Comparison of ENCODE assay signal across 11 cellular contexts in genomic region chr13:50842711-50843255, GRCh38. TPM values are rescaled to one million over a fixed set of nuclear protein-coding genes. Genes with fewer than 3 reads are reported as not detected.
DNase-seq lines count a peak whose midpoint lies in the region; ATAC-seq and TF ChIP-seq lines count a peak whose summit lies in the region.
"Had no signal": no experiment of that assay in that cellular context is flagged by ENCODE, and none has a peak within 500 bp of the region (broad histone marks: within the 10 kb centered on the region; RNA-seq: fewer than 3 reads in every experiment).

No MANE protein-coding gene starts in this region.

- no peak overlapping the region for H2BK12ac ChIP-seq in H9 (ENCODE audit: insufficient read length, low read depth, low read length)

- peaks cover 2% of the 10 kb centered on the region; the same call in 1 of the 2 replicates for H3K27me3 ChIP-seq in H9 (ENCODE audit: insufficient read depth, low read length)

- H2BK120ac ChIP-seq in H9 (ENCODE audit: low read depth, low read length, poor library complexity, severe bottlenecking), result no peak overlapping the region

- no peaks in the 10 kb centered on the region for H3K9me3 ChIP-seq in H9 (ENCODE audit: control insufficient read depth, low read depth, low read length)
- H3K9me3 ChIP-seq in iPS-18c (ENCODE audit: control insufficient read depth, insufficient read depth, low read length), result no peaks in the 10 kb centered on the region

- POLR2A ChIA-PET in activated B cell treated with CpG ODN at 0.5 μM for 24 hours (lab: Charles Lee), result interaction anchor here (0.6 kb wide), 1 partner anchor 86 kb away, joined by 4 read pairs; no protein-coding TSS in a partner anchor

- H3K9me3 Mint-ChIP-seq in H9 (no peaks in the 10 kb centered on the region; a peak in 1 of 5 replicates), activated B cell treated with CpG ODN at 0.5 μM for 24 hours (no peaks in the 10 kb centered on the region)
- H3K9me3 Mint-ChIP-seq: stimulated activated effector memory CD8-positive, alpha-beta T cell treated with anti-CD3 and anti-CD28 coated beads, Interleukin-12 subunit alpha, Interleukin-12 subunit beta, amount 100 ng/mL, for 72 hours had no signal

- H3K79me1 ChIP-seq in H9 (ENCODE audit: insufficient read depth, low read depth, low read length, poor library complexity, severe bottlenecking), result no peaks in the 10 kb centered on the region

- no peak overlapping the region for H3T11ph ChIP-seq in H9 (ENCODE audit: low read length)

- H4K20me1 ChIP-seq in H9 (ENCODE audit: control insufficient read depth, insufficient read depth, insufficient read length), result no peaks in the 10 kb centered on the region

- peak overlapping the region; percentile 3 for H3K9ac ChIP-seq in H9 (ENCODE audit: extremely low read depth, insufficient read length, low read length)

- peak; percentile 21 for ATAC-seq in activated B cell treated with CpG ODN at 0.5 μM for 24 hours (ENCODE audit: low read depth)
- ATAC-seq in HG02884 (IDR thresholded peaks at IDR 0.05; ENCODE audit: unreplicated experiment), result no peak
- ATAC-seq: stimulated activated effector memory CD8-positive, alpha-beta T cell treated with anti-CD3 and anti-CD28 coated beads, Interleukin-12 subunit alpha, Interleukin-12 subunit beta, amount 100 ng/mL, for 72 hours had no signal

- no peak overlapping the region for H2AK5ac ChIP-seq in H9 (ENCODE audit: insufficient read length, low read length)

- H3K4me1 ChIP-seq in H9 (ENCODE audit: insufficient read depth, low read length), result peaks cover 4% of the 10 kb centered on the region; the same call in 1 of the 2 replicates

- DNase-seq in H9 (peak; percentile 39), activated B cell treated with CpG ODN at 0.5 μM for 24 hours (no peak), skeletal muscle cell (ENCODE audit: low read depth) (no peak), DMS153 (lab: John Stamatoyannopoulos, UW) (no peak), NCI-H1105 treated with DMSO at 0.1 percent for 48 hours (lab: John Stamatoyannopoulos, UW) (no peak), CD1c-positive myeloid dendritic cell (ENCODE audit: extremely low spot score) (no peak)
- DNase-seq: stimulated activated CD4-positive, alpha-beta T cell treated with anti-CD3 and anti-CD28 coated beads, Interleukin-12 subunit alpha, Interleukin-12 subunit beta, amount 100 ng/mL, for 4 hours had no signal

- no peak for TF ChIP-seq CTCF in H9 (conservative IDR thresholded peaks at IDR 0.05)
- no peak for TF ChIP-seq CTCF in activated B cell treated with CpG ODN at 0.5 μM for 24 hours (IDR thresholded peaks at IDR 0.05)

- H3K27me3 Mint-ChIP-seq in H9 (ENCODE audit: low read depth) (peaks cover 61% of the 10 kb centered on the region), activated B cell treated with CpG ODN at 0.5 μM for 24 hours (peaks cover 10% of the 10 kb centered on the region)

- peak overlapping the region; percentile 69 for H3K4me2 ChIP-seq in H9 (ENCODE audit: insufficient read depth, insufficient read length, low read length)

- H3K27ac Mint-ChIP-seq in H9, result peak overlapping the region in 1 of 3 experiments; percentile 61; a peak in 1 of 7 replicates
- H3K27ac Mint-ChIP-seq in activated B cell treated with CpG ODN at 0.5 μM for 24 hours, result no peak overlapping the region
- H3K27ac Mint-ChIP-seq: stimulated activated effector memory CD8-positive, alpha-beta T cell treated with anti-CD3 and anti-CD28 coated beads, Interleukin-12 subunit alpha, Interleukin-12 subunit beta, amount 100 ng/mL, for 72 hours had no signal

- H3K23ac ChIP-seq in H9 (ENCODE audit: insufficient read length, low read depth, low read length), result no peak overlapping the region

- H3K4me3 ChIP-seq in iPS-18c (ENCODE audit: insufficient read depth, low read depth, low read length), result peak overlapping the region; percentile 57
- H3K4me3 ChIP-seq in skeletal muscle cell (ENCODE audit: low read depth, low read length), result peak overlapping the region; percentile 25

- no peak overlapping the region for H2BK15ac ChIP-seq in H9 (ENCODE audit: low read depth, low read length)

- no peak overlapping the region for H4K8ac ChIP-seq in H9 (replicated peaks; ENCODE audit: insufficient read length, low read depth, low read length)

- intact Hi-C loops in activated B cell treated with CpG ODN at 0.5 μM for 24 hours (cut with micrococcal nuclease), result no loop called here

- H3K4me1 Mint-ChIP-seq in H9 (peaks cover 19 to 22% of the 10 kb centered on the region in 2 experiments), activated B cell treated with CpG ODN at 0.5 μM for 24 hours (peaks cover 41% of the 10 kb centered on the region)
- H3K4me1 Mint-ChIP-seq: stimulated activated effector memory CD8-positive, alpha-beta T cell treated with anti-CD3 and anti-CD28 coated beads, Interleukin-12 subunit alpha, Interleukin-12 subunit beta, amount 100 ng/mL, for 72 hours had no signal

- no CpG with 5 or more reads among the region's 13 CpGs for WGBS in H9 (ENCODE audit: extremely low coverage, insufficient read length, low lambda C conversion rate)

- H2AFZ ChIP-seq in H9 (ENCODE audit: low read length), result no peak overlapping the region

- peak overlapping the region; percentile 62 for H3K14ac ChIP-seq in H9 (ENCODE audit: insufficient read depth, low read length)

- no peak overlapping the region for H3K56ac ChIP-seq in H9 (ENCODE audit: insufficient read length, low read depth, low read length)

- no peak overlapping the region for H2BK20ac ChIP-seq in H9 (ENCODE audit: low read depth, low read length, poor library complexity, severe bottlenecking)

- H4K5ac ChIP-seq in H9 (ENCODE audit: insufficient read length, low read depth, low read length), result no peak overlapping the region

- CTCF ChIA-PET in activated B cell treated with CpG ODN at 0.5 μM for 24 hours (lab: Charles Lee), result interaction anchor here (0.6 to 1.2 kb wide), 2 partner anchors 49 to 69 kb away, joined by 3 read pairs; no protein-coding TSS in a partner anchor

- no peak overlapping the region for H3K27ac ChIP-seq in H9 (ENCODE audit: insufficient read length, low read depth, low read length)

- H4K91ac ChIP-seq in H9 (ENCODE audit: insufficient read length, low read depth, low read length), result no peak overlapping the region

- peaks cover 0 to 8% (median 0%) of the 10 kb centered on the region in 3 experiments; a peak in 3 of 7 replicates for H3K36me3 Mint-ChIP-seq in H9 (ENCODE audit: insufficient read depth in 1 of 3, low read depth in 3 of 3)
- H3K36me3 Mint-ChIP-seq in activated B cell treated with CpG ODN at 0.5 μM for 24 hours (ENCODE audit: low read depth), result no peaks in the 10 kb centered on the region
- H3K36me3 Mint-ChIP-seq: stimulated activated effector memory CD8-positive, alpha-beta T cell treated with anti-CD3 and anti-CD28 coated beads, Interleukin-12 subunit alpha, Interleukin-12 subunit beta, amount 100 ng/mL, for 72 hours had no signal

- peaks cover 11% of the 10 kb centered on the region for H3K23me2 ChIP-seq in H9 (ENCODE audit: insufficient read length, low read depth, low read length, poor library complexity, severe bottlenecking)

- H3K79me2 ChIP-seq in H9 (ENCODE audit: insufficient read depth, low read length), result no peaks in the 10 kb centered on the region

- no peak overlapping the region for H3K4ac ChIP-seq in H9 (ENCODE audit: low read depth, low read length)

- H3K18ac ChIP-seq in H9 (ENCODE audit: insufficient read length, low read depth, low read length), result peak overlapping the region; percentile 32

- H3K4me3 Mint-ChIP-seq in H9, result peak overlapping the region; percentile 64 to 80
- peak overlapping the region; percentile 68 for H3K4me3 Mint-ChIP-seq in activated B cell treated with CpG ODN at 0.5 μM for 24 hours

- H2BK5ac ChIP-seq in H9 (ENCODE audit: insufficient read length, low read length), result no peak overlapping the region

RNA-seq across cellular contexts. Expression of gene DLEU7, which starts 0.7 kb away (rescaled TPM):
- total RNA-seq in H9 (2021) (1.5 and 1.8 TPM in 2 replicates), activated B cell treated with CpG ODN at 0.5 μM for 24 hours (not detected in 2 replicates)
- total RNA-seq: bronchial epithelial cell had no signal
